In genomic region chr3:108088146-108088545, GRCh38 we compare ENCODE assay signal across 9 cellular contexts. TPM values are rescaled to one million over a fixed set of nuclear protein-coding genes. Genes with fewer than 3 reads are reported as not detected.
DNase-seq lines count a peak whose midpoint lies in the region; ATAC-seq, FAIRE-seq and TF ChIP-seq lines count a peak whose summit lies in the region.
"Had no signal": no experiment of that assay in that cellular context is flagged by ENCODE, and none has a peak within 500 bp of the region (broad histone marks: within the 10 kb centered on the region; RNA-seq: fewer than 3 reads in every experiment).

No MANE protein-coding gene starts in this region.

- CTCF ChIA-PET in CD4-positive, alpha-beta memory T cell (lab: Charles Lee; ENCODE audit: partially characterized antibody): interaction anchor here (2.1 kb wide), 1 partner anchor 13 kb away, joined by 7 read pairs; no protein-coding TSS in a partner anchor
- CTCF ChIA-PET in IMR-90 (lab: Yijun Ruan, JAX): interaction anchor here (0.6 to 1.1 kb wide), 2 partner anchors 8 to 14 kb away, joined by 3 to 5 read pairs; no protein-coding TSS in a partner anchor
- CTCF ChIA-PET in MCF 10A (lab: Yijun Ruan, JAX): interaction anchor here (0.6 to 1.2 kb wide), 2 partner anchors 263 to 389 kb away, joined by 3 to 4 read pairs; no protein-coding TSS in a partner anchor

- no peak overlapping the region for H2AK5ac ChIP-seq in IMR-90 (ENCODE audit: low read depth, low read length)

- H3K4me2 ChIP-seq in IMR-90 (ENCODE audit: low read depth, low read length): peak overlapping the region; percentile 67
- no peak overlapping the region for H3K4me2 ChIP-seq in neural cell (ENCODE audit: low read length)

- ATAC-seq in IMR-90 (ENCODE audit: low read depth): no peak
- no peak for ATAC-seq in HG03342 (IDR thresholded peaks at IDR 0.05; ENCODE audit: unreplicated experiment)
- no peak for ATAC-seq in T-helper 17 cell

- H4K5ac ChIP-seq in IMR-90 (ENCODE audit: low read depth, low read length): no peak overlapping the region

- TF ChIP-seq RAD21 in IMR-90 (IDR thresholded peaks at IDR 0.05; ENCODE audit: low read length): no peak
- TF ChIP-seq RAD21 in neural cell (conservative IDR thresholded peaks at IDR 0.05): no peak

- peak overlapping the region in 6 of 7 donors; percentile 76 to 92 (median 85) for H3K27ac Mint-ChIP-seq in CD4-positive, alpha-beta memory T cell
- H3K27ac Mint-ChIP-seq in MCF 10A (ENCODE audit: low read depth, unreplicated experiment) (peak overlapping the region; percentile 37), T-helper 17 cell (no peak overlapping the region)

- no TSS peak for BruUV-seq in IMR-90 (replicated peaks; lab: Mats Ljungman, UMichigan)
- BruUV-seq in MCF 10A (replicated peaks; lab: Mats Ljungman, UMichigan): no TSS peak

- no peaks in the 10 kb centered on the region for H3K9me3 ChIP-seq in CD4-positive, alpha-beta memory T cell (ENCODE audit: control insufficient read depth in 1 of 2, low read length in 2 of 2)
- H3K9me3 ChIP-seq in IMR-90 (ENCODE audit: control insufficient read depth, insufficient read depth, low read length) (no peaks in the 10 kb centered on the region), neural cell (ENCODE audit: low read length) (no peaks in the 10 kb centered on the region), T-helper 17 cell (ENCODE audit: control insufficient read depth, low read length, poor library complexity, severe bottlenecking) (no peaks in the 10 kb centered on the region)

- POLR2A ChIA-PET in CD4-positive, alpha-beta memory T cell (lab: Charles Lee; ENCODE audit: partially characterized antibody): interaction anchor here (0.7 to 21.0 kb wide), 7 partner anchors 8 to 149 kb away, joined by 3 to 531 read pairs (median 13); partner anchors contain the start of gene IFT57
- POLR2A ChIA-PET in IMR-90 (lab: Charles Lee; ENCODE audit: unreplicated experiment) (no interaction called here), MCF 10A (lab: Yijun Ruan, JAX) (interaction anchor here (0.6 to 2.6 kb wide), 6 partner anchors 13 to 135 kb away, joined by 3 to 27 read pairs (median 3); partner anchors contain the start of gene IFT57)

- peaks cover 27 to 59% of the 10 kb centered on the region in 2 experiments for H3K79me1 ChIP-seq in IMR-90 (ENCODE audit: low read depth in 1 of 2, low read length in 2 of 2)

- TF ChIP-seq EP300 in neural cell (conservative IDR thresholded peaks at IDR 0.05; ENCODE audit: poor library complexity, severe bottlenecking): no peak

- H2BK15ac ChIP-seq in IMR-90 (ENCODE audit: low read depth, low read length): no peak overlapping the region

- peak overlapping the region in 5 of 8 donors; percentile 80 to 99 (median 83) for H3K4me3 Mint-ChIP-seq in CD4-positive, alpha-beta memory T cell
- H3K4me3 Mint-ChIP-seq in MCF 10A (ENCODE audit: unreplicated experiment) (peak overlapping the region; percentile 60), T-helper 17 cell (no peak overlapping the region)

- H2BK5ac ChIP-seq in IMR-90 (ENCODE audit: low read depth, low read length, poor library complexity, severe bottlenecking): no peak overlapping the region

- H3K9me2 ChIP-seq in neural cell (ENCODE audit: insufficient read depth, low read length): no peaks in the 10 kb centered on the region

- H3K9ac ChIP-seq in IMR-90 (ENCODE audit: low read depth, low read length): no peak overlapping the region; the same call in 1 of the 2 replicates
- no peak overlapping the region for H3K9ac ChIP-seq in neural cell (ENCODE audit: low read length)

- peaks cover 0 to 3% (median 0%) of the 10 kb centered on the region in 8 donors for H3K9me3 Mint-ChIP-seq in CD4-positive, alpha-beta memory T cell
- H3K9me3 Mint-ChIP-seq in MCF 10A (ENCODE audit: unreplicated experiment): no peaks in the 10 kb centered on the region

- dilution Hi-C loops in IMR-90 (cut with HindIII; ENCODE audit: low sequenced_read_pairs, unreplicated experiment): no loop called here

- in situ Hi-C loops in IMR-90 (cut with MboI; ENCODE audit: low sequenced_read_pairs): no loop called here

- H3K4me1 ChIP-seq in CD4-positive, alpha-beta memory T cell (ENCODE audit: insufficient read depth, low read length): peaks cover 69% of the 10 kb centered on the region
- H3K4me1 ChIP-seq in IMR-90 (ENCODE audit: control insufficient read depth, insufficient read depth, low read length): peaks cover 3% of the 10 kb centered on the region; the same call in 1 of the 2 replicates

- no peak for DNase-seq in CD4-positive, alpha-beta memory T cell
- DNase-seq in IMR-90 (no peak), MCF 10A (ENCODE audit: unreplicated experiment) (no peak), frontal cortex (ENCODE audit: low spot score in 2 of 2) (no peak), NCI-H748 (lab: John Stamatoyannopoulos, UW; ENCODE audit: unreplicated experiment) (no peak), T-helper 17 cell (no peak)
- DNase-seq: NCI-H748 treated with DMSO at 0.1 percent for 48 hours had no signal

- no peak overlapping the region for H2AK9ac ChIP-seq in IMR-90 (replicated peaks; ENCODE audit: low read depth, low read length, poor library complexity)

- no peak overlapping the region for H3K56ac ChIP-seq in IMR-90 (ENCODE audit: extremely low read depth, insufficient read depth, low read length)

- H3K14ac ChIP-seq in IMR-90 (replicated peaks; ENCODE audit: low read depth, low read length): peak overlapping the region; percentile 38; the same call in 1 of the 2 replicates

- H3K4me1 Mint-ChIP-seq in CD4-positive, alpha-beta memory T cell: peaks cover 18 to 35% (median 25%) of the 10 kb centered on the region in 4 donors
- H3K4me1 Mint-ChIP-seq in MCF 10A (ENCODE audit: insufficient read depth, unreplicated experiment) (peaks cover 5% of the 10 kb centered on the region), T-helper 17 cell (peaks cover 27% of the 10 kb centered on the region)

- H3K23ac ChIP-seq in IMR-90 (ENCODE audit: low read depth, low read length): peak overlapping the region; percentile 18; the same call in 1 of the 2 replicates

- intact Hi-C loops in CD4-positive, alpha-beta memory T cell (cut with micrococcal nuclease): loop anchor here (1.0 kb wide), 1 partner anchor 8 kb away; no protein-coding TSS in a partner anchor
- intact Hi-C loops in IMR-90 (cut with micrococcal nuclease): loop anchor here (5.0 to 10.0 kb wide), 5 partner anchors 161 to 851 kb away; no protein-coding TSS in a partner anchor
- intact Hi-C loops in MCF 10A (cut with micrococcal nuclease): no loop called here

- no peak overlapping the region; the same call in 1 of the 2 replicates for H3K4ac ChIP-seq in IMR-90 (ENCODE audit: low read depth, low read length)

- peaks cover 0 to 14% of the 10 kb centered on the region in 2 donors for H3K36me3 Mint-ChIP-seq in CD4-positive, alpha-beta memory T cell
- H3K36me3 Mint-ChIP-seq in MCF 10A (ENCODE audit: insufficient read depth, unreplicated experiment) (no peaks in the 10 kb centered on the region), T-helper 17 cell (ENCODE audit: low read depth) (peaks cover 5% of the 10 kb centered on the region)

- H2AFZ ChIP-seq in IMR-90 (replicated peaks; ENCODE audit: low read length, poor library complexity) (no peak overlapping the region), neural cell (ENCODE audit: low read depth, low read length) (no peak overlapping the region)

- TF ChIP-seq CTCF in IMR-90 (conservative IDR thresholded peaks at IDR 0.05; ENCODE audit: low read depth, low read length) (no peak), MCF 10A (IDR thresholded peaks at IDR 0.05; ENCODE audit: unreplicated experiment) (no peak), neural cell (IDR thresholded peaks at IDR 0.05; ENCODE audit: poor library complexity, severe bottlenecking) (no peak)

- peaks cover 34% of the 10 kb centered on the region; the same call in 1 of the 2 replicates for H4K20me1 ChIP-seq in IMR-90 (ENCODE audit: insufficient read depth, low read length)
- H4K20me1 ChIP-seq in neural cell (ENCODE audit: insufficient read depth): no peaks in the 10 kb centered on the region

- H3F3A ChIP-seq in neural cell (ENCODE audit: insufficient read depth, low read length, poor library complexity, severe bottlenecking): no peaks in the 10 kb centered on the region

- H3K4me3 ChIP-seq in CD4-positive, alpha-beta memory T cell (ENCODE audit: low read length in 2 of 2): peak overlapping the region in 1 of 2 donors; percentile 71
- H3K4me3 ChIP-seq in IMR-90 (ENCODE audit: insufficient read depth, low read depth, low read length) (no peak overlapping the region), neural cell (ENCODE audit: low read length) (peak overlapping the region; percentile 70)

- H3K18ac ChIP-seq in IMR-90 (ENCODE audit: low read depth, low read length): no peak overlapping the region

- peaks cover 0 to 1% of the 10 kb centered on the region in 2 donors for H3K27me3 Mint-ChIP-seq in CD4-positive, alpha-beta memory T cell
- H3K27me3 Mint-ChIP-seq in MCF 10A (ENCODE audit: insufficient read depth, unreplicated experiment) (no peaks in the 10 kb centered on the region), T-helper 17 cell (no peaks in the 10 kb centered on the region)

- H3K36me3 ChIP-seq in CD4-positive, alpha-beta memory T cell (ENCODE audit: insufficient read depth, low read length): peaks cover 6% of the 10 kb centered on the region
- no peaks in the 10 kb centered on the region for H3K36me3 ChIP-seq in IMR-90 (ENCODE audit: control insufficient read depth, insufficient read depth, low read length)
- H3K36me3 ChIP-seq in neural cell (ENCODE audit: insufficient read depth, low read length): no peaks in the 10 kb centered on the region

- H3K9me1 ChIP-seq in IMR-90 (ENCODE audit: insufficient read depth, low read length): peaks cover 3% of the 10 kb centered on the region; the same call in 1 of the 2 replicates

- peaks cover 24% of the 10 kb centered on the region for H3K79me2 ChIP-seq in neural cell (replicated peaks; ENCODE audit: insufficient read depth, low read length)

- H2BK20ac ChIP-seq in IMR-90 (ENCODE audit: low read depth, low read length): no peak overlapping the region

- H3K27ac ChIP-seq in CD4-positive, alpha-beta memory T cell (ENCODE audit: low read depth, low read length): peak overlapping the region; percentile 3
- no peak overlapping the region for H3K27ac ChIP-seq in IMR-90 (ENCODE audit: insufficient read depth, low read length)
- no peak overlapping the region for H3K27ac ChIP-seq in neural cell (ENCODE audit: low read length)

- no peak overlapping the region for H4K91ac ChIP-seq in IMR-90 (ENCODE audit: insufficient read depth, low read depth, low read length)

- WGBS in IMR-90 (ENCODE audit: extremely low coverage in 2 of 2, insufficient read length in 1 of 2), 2 experiments: no CpG with 5 or more reads among the region's 4 CpGs

- no peak overlapping the region for H2BK120ac ChIP-seq in IMR-90 (ENCODE audit: low read depth, low read length)

- TF ChIP-seq POLR2A in IMR-90 (IDR thresholded peaks at IDR 0.05; ENCODE audit: low read depth, low read length): no peak

- FAIRE-seq in frontal cortex (lab: Jason Lieb, UNC): no peak

- H4K8ac ChIP-seq in IMR-90 (ENCODE audit: low read depth in 2 of 2, low read length in 2 of 2): no peak overlapping the region

- no peaks in the 10 kb centered on the region for H3K27me3 ChIP-seq in CD4-positive, alpha-beta memory T cell (ENCODE audit: insufficient read depth, low read length)
- no peaks in the 10 kb centered on the region for H3K27me3 ChIP-seq in IMR-90 (ENCODE audit: control insufficient read depth, insufficient read depth, low read length)
- no peaks in the 10 kb centered on the region for H3K27me3 ChIP-seq in neural cell (ENCODE audit: insufficient read depth, low read depth, low read length)

RNA-seq across cellular contexts. Expression of gene CD47, which starts 2.7 kb away (rescaled TPM):
- 100 to 1,000 TPM; 224 to 226 TPM for total RNA-seq in CD4-positive, alpha-beta memory T cell
- 100 to 1,000 TPM; 281 to 288 TPM for polyA plus RNA-seq in CD4-positive, alpha-beta memory T cell
- total RNA-seq in IMR-90 (2012; rRNA removed) (52.0 and 110 TPM in 2 replicates), MCF 10A (2022) (28.5 and 31.5 TPM in 2 replicates), frontal cortex (444 TPM), T-helper 17 cell (100 to 1,000 TPM; 150 to 170 TPM)
- polyA plus RNA-seq in IMR-90 (2012; rRNA removed) (32.2 and 45.9 TPM in 2 replicates), neural cell (119 and 128 TPM in 2 replicates)
- 21.8 and 23.3 TPM in 2 replicates for polyA plus RNA-seq in IMR-90 (2012; cell fraction: cytosol; rRNA removed)
- polyA plus RNA-seq in IMR-90 (2012; cell fraction: nucleus; rRNA removed; ENCODE audit: low replicate concordance): 14.8 and 56.7 TPM in 2 replicates
- 158 and 200 TPM in 2 replicates for polyA minus RNA-seq in neural cell
